In the genomic region with DNA sequence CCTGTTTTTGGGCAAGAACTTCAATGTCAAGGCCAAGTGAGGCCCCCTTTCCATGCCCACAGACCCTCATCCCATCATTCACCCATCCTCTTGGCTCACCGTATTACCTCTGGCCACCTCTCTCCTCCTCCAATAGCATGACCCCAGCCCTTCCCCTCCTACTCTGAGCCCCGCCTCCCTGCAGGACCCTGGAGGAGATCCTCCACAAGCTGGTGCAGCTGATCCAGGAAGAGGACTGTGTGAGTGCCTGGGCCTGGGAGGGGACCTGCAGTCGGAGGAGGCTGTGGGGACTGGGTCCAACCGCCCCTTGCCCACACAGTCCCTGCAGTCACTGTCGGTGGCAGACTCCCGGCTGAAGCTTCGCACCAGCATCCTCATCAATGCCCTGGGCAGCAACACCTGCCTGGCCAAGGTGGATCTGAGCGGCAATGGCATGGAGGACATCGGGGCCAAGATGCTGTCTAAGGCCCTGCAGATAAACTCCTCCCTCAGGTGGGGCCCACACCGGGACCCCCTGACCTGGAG, we compare ENCODE assay signal across 1 cellular context.
TF ChIP-seq lines count a peak whose summit lies in the region.

No MANE protein-coding gene starts in this region.

TF ChIP-seq in H1, 55 proteins besides CTCF, POLR2A, EP300 and RAD21:
- TF ChIP-seq CBX5 (IDR thresholded peaks at IDR 0.05; ENCODE audit: low read depth, low read length): no peak
- no peak for TF ChIP-seq USF2 (IDR thresholded peaks at IDR 0.05; ENCODE audit: low read length)
- TF ChIP-seq, protein P1, sequence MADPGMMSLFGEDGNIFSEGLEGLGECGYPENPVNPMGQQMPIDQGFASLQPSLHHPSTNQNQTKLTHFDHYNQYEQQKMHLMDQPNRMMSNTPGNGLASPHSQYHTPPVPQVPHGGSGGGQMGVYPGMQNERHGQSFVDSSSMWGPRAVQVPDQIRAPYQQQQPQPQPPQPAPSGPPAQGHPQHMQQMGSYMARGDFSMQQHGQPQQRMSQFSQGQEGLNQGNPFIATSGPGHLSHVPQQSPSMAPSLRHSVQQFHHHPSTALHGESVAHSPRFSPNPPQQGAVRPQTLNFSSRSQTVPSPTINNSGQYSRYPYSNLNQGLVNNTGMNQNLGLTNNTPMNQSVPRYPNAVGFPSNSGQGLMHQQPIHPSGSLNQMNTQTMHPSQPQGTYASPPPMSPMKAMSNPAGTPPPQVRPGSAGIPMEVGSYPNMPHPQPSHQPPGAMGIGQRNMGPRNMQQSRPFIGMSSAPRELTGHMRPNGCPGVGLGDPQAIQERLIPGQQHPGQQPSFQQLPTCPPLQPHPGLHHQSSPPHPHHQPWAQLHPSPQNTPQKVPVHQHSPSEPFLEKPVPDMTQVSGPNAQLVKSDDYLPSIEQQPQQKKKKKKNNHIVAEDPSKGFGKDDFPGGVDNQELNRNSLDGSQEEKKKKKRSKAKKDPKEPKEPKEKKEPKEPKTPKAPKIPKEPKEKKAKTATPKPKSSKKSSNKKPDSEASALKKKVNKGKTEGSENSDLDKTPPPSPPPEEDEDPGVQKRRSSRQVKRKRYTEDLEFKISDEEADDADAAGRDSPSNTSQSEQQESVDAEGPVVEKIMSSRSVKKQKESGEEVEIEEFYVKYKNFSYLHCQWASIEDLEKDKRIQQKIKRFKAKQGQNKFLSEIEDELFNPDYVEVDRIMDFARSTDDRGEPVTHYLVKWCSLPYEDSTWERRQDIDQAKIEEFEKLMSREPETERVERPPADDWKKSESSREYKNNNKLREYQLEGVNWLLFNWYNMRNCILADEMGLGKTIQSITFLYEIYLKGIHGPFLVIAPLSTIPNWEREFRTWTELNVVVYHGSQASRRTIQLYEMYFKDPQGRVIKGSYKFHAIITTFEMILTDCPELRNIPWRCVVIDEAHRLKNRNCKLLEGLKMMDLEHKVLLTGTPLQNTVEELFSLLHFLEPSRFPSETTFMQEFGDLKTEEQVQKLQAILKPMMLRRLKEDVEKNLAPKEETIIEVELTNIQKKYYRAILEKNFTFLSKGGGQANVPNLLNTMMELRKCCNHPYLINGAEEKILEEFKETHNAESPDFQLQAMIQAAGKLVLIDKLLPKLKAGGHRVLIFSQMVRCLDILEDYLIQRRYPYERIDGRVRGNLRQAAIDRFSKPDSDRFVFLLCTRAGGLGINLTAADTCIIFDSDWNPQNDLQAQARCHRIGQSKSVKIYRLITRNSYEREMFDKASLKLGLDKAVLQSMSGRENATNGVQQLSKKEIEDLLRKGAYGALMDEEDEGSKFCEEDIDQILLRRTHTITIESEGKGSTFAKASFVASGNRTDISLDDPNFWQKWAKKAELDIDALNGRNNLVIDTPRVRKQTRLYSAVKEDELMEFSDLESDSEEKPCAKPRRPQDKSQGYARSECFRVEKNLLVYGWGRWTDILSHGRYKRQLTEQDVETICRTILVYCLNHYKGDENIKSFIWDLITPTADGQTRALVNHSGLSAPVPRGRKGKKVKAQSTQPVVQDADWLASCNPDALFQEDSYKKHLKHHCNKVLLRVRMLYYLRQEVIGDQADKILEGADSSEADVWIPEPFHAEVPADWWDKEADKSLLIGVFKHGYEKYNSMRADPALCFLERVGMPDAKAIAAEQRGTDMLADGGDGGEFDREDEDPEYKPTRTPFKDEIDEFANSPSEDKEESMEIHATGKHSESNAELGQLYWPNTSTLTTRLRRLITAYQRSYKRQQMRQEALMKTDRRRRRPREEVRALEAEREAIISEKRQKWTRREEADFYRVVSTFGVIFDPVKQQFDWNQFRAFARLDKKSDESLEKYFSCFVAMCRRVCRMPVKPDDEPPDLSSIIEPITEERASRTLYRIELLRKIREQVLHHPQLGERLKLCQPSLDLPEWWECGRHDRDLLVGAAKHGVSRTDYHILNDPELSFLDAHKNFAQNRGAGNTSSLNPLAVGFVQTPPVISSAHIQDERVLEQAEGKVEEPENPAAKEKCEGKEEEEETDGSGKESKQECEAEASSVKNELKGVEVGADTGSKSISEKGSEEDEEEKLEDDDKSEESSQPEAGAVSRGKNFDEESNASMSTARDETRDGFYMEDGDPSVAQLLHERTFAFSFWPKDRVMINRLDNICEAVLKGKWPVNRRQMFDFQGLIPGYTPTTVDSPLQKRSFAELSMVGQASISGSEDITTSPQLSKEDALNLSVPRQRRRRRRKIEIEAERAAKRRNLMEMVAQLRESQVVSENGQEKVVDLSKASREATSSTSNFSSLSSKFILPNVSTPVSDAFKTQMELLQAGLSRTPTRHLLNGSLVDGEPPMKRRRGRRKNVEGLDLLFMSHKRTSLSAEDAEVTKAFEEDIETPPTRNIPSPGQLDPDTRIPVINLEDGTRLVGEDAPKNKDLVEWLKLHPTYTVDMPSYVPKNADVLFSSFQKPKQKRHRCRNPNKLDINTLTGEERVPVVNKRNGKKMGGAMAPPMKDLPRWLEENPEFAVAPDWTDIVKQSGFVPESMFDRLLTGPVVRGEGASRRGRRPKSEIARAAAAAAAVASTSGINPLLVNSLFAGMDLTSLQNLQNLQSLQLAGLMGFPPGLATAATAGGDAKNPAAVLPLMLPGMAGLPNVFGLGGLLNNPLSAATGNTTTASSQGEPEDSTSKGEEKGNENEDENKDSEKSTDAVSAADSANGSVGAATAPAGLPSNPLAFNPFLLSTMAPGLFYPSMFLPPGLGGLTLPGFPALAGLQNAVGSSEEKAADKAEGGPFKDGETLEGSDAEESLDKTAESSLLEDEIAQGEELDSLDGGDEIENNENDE (IDR thresholded peaks at IDR 0.05; ENCODE audit: insufficient replicate concordance, low read length): no peak
- TF ChIP-seq CTBP2 (IDR thresholded peaks at IDR 0.05; ENCODE audit: borderline replicate concordance, insufficient read depth, insufficient read length, low read length): no peak
- TF ChIP-seq KDM4A (IDR thresholded peaks at IDR 0.05; ENCODE audit: low read depth, low read length, severe bottlenecking): no peak
- TF ChIP-seq TAF1 (IDR thresholded peaks at IDR 0.05; ENCODE audit: low read depth, low read length): no peak
- TF ChIP-seq SUZ12 (IDR thresholded peaks at IDR 0.05; ENCODE audit: low read length): no peak
- TF ChIP-seq KDM5A (IDR thresholded peaks at IDR 0.05; ENCODE audit: low read length): no peak
- TF ChIP-seq, protein P2, sequence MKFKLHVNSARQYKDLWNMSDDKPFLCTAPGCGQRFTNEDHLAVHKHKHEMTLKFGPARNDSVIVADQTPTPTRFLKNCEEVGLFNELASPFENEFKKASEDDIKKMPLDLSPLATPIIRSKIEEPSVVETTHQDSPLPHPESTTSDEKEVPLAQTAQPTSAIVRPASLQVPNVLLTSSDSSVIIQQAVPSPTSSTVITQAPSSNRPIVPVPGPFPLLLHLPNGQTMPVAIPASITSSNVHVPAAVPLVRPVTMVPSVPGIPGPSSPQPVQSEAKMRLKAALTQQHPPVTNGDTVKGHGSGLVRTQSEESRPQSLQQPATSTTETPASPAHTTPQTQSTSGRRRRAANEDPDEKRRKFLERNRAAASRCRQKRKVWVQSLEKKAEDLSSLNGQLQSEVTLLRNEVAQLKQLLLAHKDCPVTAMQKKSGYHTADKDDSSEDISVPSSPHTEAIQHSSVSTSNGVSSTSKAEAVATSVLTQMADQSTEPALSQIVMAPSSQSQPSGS (IDR thresholded peaks at IDR 0.05; ENCODE audit: low read length): no peak
- no peak for TF ChIP-seq ASH2L (IDR thresholded peaks at IDR 0.05; ENCODE audit: low read length)
- TF ChIP-seq POLR2AphosphoS5 (IDR thresholded peaks at IDR 0.05; ENCODE audit: low read depth, low read length): no peak
- TF ChIP-seq HDAC2 (IDR thresholded peaks at IDR 0.05; ENCODE audit: borderline replicate concordance in 1 of 2, low read depth in 2 of 2, low read length in 2 of 2): no peak
- TF ChIP-seq KDM1A (IDR thresholded peaks at IDR 0.05; ENCODE audit: borderline replicate concordance, low read length): no peak
- TF ChIP-seq BCL11A (IDR thresholded peaks at IDR 0.05; ENCODE audit: low read depth in 2 of 2, low read length in 2 of 2): no peak
TF ChIP-seq in H1: peak in this region for 0.
